8 cellular contexts compared by ENCODE assay signal in the genomic region with DNA sequence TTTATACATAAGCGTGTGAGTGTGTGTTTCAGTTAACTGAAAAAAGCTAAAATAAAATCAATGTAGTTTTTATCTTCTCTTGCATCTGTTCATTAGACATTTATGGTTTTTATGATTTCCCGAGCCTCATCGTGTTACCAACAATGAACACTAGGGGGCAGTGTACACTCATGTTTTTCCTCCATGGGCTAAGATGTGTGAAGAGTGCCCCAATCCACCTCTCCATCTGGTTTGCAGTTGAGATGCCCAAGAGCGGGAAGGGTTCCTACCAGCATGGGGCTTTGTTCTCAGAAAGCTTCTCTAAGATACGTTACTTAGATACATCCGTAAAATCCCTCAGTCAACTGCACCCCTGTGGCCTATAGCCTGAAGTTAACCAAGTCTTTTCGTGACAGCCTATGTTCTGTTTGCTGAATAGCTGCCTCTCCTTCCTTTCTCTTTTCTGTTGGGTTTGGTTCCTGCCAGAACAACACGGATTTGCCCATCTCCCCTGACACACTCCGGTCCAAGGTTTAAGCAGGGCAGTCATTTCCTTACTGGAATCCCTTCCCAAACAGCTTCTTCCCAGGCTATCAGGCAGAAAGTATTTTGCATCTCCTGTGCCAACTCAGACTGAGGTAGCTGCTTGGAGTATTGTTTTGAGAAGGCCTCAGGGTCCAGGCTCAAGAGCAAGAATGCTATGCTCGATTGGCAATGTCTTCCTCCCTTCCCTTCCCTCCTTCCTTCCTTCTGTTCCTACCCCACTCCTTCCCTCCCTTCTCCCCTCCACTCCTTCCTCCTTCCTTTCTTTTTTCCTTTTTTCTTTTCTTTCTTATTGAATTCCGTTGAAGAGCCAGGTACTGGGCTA. TPM values are rescaled to one million over a fixed set of nuclear protein-coding genes. Genes with fewer than 3 reads are reported as not detected.
DNase-seq lines count a peak whose midpoint lies in the region; TF ChIP-seq lines count a peak whose summit lies in the region.

No MANE protein-coding gene starts in this region.

- H3K4me2 ChIP-seq in SK-N-SH = no peak overlapping the region

- POLR2A ChIA-PET in SK-N-SH (lab: Yijun Ruan, JAX) = interaction anchor here (1.8 kb wide), 1 partner anchor 13 kb away, joined by 6 read pairs; a partner anchor contains a TSS

- CTCF ChIA-PET in SK-N-SH (lab: Yijun Ruan, JAX) = interaction anchor here (0.6 to 5.8 kb wide), 66 partner anchors 9 to 1897 kb away, joined by 3 to 119 read pairs (median 4); a partner anchor contains a TSS

- H3K27me3 Mint-ChIP-seq in brain = peaks cover 12% of the 10 kb centered on the region

- H3K4me1 Mint-ChIP-seq in brain = peaks cover 7% of the 10 kb centered on the region

- no peak overlapping the region for H3K27ac ChIP-seq in SK-N-SH (ENCODE audit: low read depth in 2 of 2, low read length in 1 of 2)

- H3K79me2 ChIP-seq in SK-N-SH (ENCODE audit: insufficient read depth) = no peaks in the 10 kb centered on the region

- 34% methylated on average over 11 of the region's 11 CpGs for WGBS in SK-N-SH (ENCODE audit: low lambda C conversion rate)

- H3K9ac ChIP-seq in SK-N-SH = no peak overlapping the region

- TF ChIP-seq EP300 in SK-N-SH (IDR thresholded peaks at IDR 0.05; ENCODE audit: borderline replicate concordance in 1 of 2, low read depth in 1 of 2, low read length in 1 of 2) = no peak

- H3K9me2 ChIP-seq in SK-N-SH = no peaks in the 10 kb centered on the region

- no peaks in the 10 kb centered on the region for H3K36me3 ChIP-seq in SK-N-SH (replicated peaks in 1 of 2; ENCODE audit: control insufficient read depth in 1 of 2, insufficient read depth in 2 of 2, low read length in 1 of 2)

- H3K4me3 Mint-ChIP-seq in brain = peak overlapping the region in 1 of 5 experiments; percentile 9

- H4K20me1 ChIP-seq in SK-N-SH (ENCODE audit: insufficient read depth) = no peaks in the 10 kb centered on the region

- peak; percentile 85 for TF ChIP-seq RAD21 in SK-N-SH (IDR thresholded peaks at IDR 0.05; ENCODE audit: low read length)

- peak overlapping the region in 1 of 5 experiments; percentile 43 for H3K27ac Mint-ChIP-seq in brain

- no peaks in the 10 kb centered on the region for H3K36me3 Mint-ChIP-seq in brain

- no peaks in the 10 kb centered on the region for H3F3A ChIP-seq in SK-N-SH (replicated peaks; ENCODE audit: insufficient read depth)

- H3K4me3 ChIP-seq in SK-N-SH (ENCODE audit: low read depth in 2 of 2, low read length in 1 of 2) = no peak overlapping the region; a peak in 1 of 4 replicates

- H2AFZ ChIP-seq in SK-N-SH (ENCODE audit: low read depth) = no peak overlapping the region

- no peaks in the 10 kb centered on the region for H3K4me1 ChIP-seq in SK-N-SH (ENCODE audit: control insufficient read depth in 1 of 2, insufficient read depth in 2 of 2, low read depth in 1 of 2, low read length in 1 of 2)

- peak; percentile 90 for TF ChIP-seq CTCF in SK-N-SH (IDR thresholded peaks at IDR 0.05)
- TF ChIP-seq CTCF in brain (conservative IDR thresholded peaks at IDR 0.05) = peak; percentile 81 to 82

- peak; percentile 48 for DNase-seq in NCI-H1092 treated with DMSO at 0.1 percent for 48 hours (lab: John Stamatoyannopoulos, UW)
- no peak for DNase-seq in NCI-H1092 (lab: John Stamatoyannopoulos, UW)
- peak; percentile 48 for DNase-seq in HS-5 (ENCODE audit: low read depth)
- DNase-seq in SK-N-SH = peak; percentile 48
- peak; percentile 46 for DNase-seq in iris pigment epithelial cell (ENCODE audit: low read depth)
- peak; percentile 44 to 51 for DNase-seq in stimulated activated CD4-positive, alpha-beta T cell treated with anti-CD3 and anti-CD28 coated beads, Interleukin-2, amount 100 ng/mL, for 48 hours
- DNase-seq in mesenteric fat pad (ENCODE audit: low spot score) = no peak

- H3K9me3 Mint-ChIP-seq in brain = peaks cover 0 to 8% (median 3%) of the 10 kb centered on the region in 5 experiments

- H3K27me3 ChIP-seq in SK-N-SH (ENCODE audit: insufficient read depth) = peaks cover 4% of the 10 kb centered on the region; the same call in 1 of the 2 replicates

- H3K9me3 ChIP-seq in SK-N-SH = no peaks in the 10 kb centered on the region

TF ChIP-seq in SK-N-SH, 30 proteins besides CTCF, POLR2A, EP300 and RAD21:
- TF ChIP-seq, protein P1, sequence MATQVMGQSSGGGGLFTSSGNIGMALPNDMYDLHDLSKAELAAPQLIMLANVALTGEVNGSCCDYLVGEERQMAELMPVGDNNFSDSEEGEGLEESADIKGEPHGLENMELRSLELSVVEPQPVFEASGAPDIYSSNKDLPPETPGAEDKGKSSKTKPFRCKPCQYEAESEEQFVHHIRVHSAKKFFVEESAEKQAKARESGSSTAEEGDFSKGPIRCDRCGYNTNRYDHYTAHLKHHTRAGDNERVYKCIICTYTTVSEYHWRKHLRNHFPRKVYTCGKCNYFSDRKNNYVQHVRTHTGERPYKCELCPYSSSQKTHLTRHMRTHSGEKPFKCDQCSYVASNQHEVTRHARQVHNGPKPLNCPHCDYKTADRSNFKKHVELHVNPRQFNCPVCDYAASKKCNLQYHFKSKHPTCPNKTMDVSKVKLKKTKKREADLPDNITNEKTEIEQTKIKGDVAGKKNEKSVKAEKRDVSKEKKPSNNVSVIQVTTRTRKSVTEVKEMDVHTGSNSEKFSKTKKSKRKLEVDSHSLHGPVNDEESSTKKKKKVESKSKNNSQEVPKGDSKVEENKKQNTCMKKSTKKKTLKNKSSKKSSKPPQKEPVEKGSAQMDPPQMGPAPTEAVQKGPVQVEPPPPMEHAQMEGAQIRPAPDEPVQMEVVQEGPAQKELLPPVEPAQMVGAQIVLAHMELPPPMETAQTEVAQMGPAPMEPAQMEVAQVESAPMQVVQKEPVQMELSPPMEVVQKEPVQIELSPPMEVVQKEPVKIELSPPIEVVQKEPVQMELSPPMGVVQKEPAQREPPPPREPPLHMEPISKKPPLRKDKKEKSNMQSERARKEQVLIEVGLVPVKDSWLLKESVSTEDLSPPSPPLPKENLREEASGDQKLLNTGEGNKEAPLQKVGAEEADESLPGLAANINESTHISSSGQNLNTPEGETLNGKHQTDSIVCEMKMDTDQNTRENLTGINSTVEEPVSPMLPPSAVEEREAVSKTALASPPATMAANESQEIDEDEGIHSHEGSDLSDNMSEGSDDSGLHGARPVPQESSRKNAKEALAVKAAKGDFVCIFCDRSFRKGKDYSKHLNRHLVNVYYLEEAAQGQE (IDR thresholded peaks at IDR 0.05; ENCODE audit: low read depth, low read length) = no peak
- peak; percentile 28; the same call in 1 of the 2 replicates for TF ChIP-seq SMC3 (IDR thresholded peaks at IDR 0.05; ENCODE audit: low read depth, low read length)

RNA-seq across cellular contexts. Expression of a gene that starts 12.9 kb away (rescaled TPM):
- 77.6 and 95.8 TPM in 2 replicates for polyA plus RNA-seq in SK-N-SH (2012; rRNA removed)
- 32.5 and 55.5 TPM in 2 replicates for polyA plus RNA-seq in SK-N-SH (2012; cell fraction: cytosol; rRNA removed)
- 172 and 179 TPM in 2 replicates for polyA plus RNA-seq in SK-N-SH (2012; cell fraction: nucleus; rRNA removed)
- 59.0 TPM for polyA plus RNA-seq in brain (ENCODE audit: insufficient read depth, low read depth, low replicate concordance)
- 54.8 TPM for total RNA-seq in mesenteric fat pad

Comparison
In these comparisons a context has a peak if more than half of its experiments do, and no peak if none do; other contexts are left out.
1. DNase-seq: peak in NCI-H1092 treated with DMSO at 0.1 percent for 48 hours (single experiment), HS-5 (single experiment), SK-N-SH (single experiment), iris pigment epithelial cell (single experiment) and stimulated activated CD4-positive, alpha-beta T cell treated with anti-CD3 and anti-CD28 coated beads, Interleukin-2, amount 100 ng/mL, for 48 hours (2 of 2); none in NCI-H1092 (single experiment) and mesenteric fat pad (single experiment).